Comparison of ENCODE assay signal across 19 cellular contexts in the genomic region with DNA sequence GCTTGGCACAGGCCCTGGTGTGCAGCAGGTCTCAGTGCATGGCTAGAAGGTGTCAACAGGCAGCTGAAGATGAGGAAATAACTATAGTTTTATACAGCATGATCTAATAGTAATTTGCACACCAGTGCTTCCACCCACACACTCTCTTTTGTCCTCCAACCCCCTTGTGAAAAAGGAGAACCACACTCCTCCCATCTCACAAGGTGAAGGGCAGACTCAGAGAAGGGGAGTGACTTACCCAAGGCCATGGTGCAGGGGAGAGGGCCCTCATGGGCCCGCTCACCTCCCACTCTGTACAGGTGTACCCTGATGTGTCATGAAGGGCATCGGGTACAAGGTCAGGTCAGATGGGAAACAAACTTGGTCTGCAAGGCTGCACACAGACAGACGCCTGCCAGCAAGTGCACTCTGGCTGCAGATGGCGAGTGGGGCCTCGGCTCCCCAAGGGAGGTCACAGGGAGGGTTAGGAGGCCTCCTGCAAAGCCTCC. TPM values are rescaled to one million over a fixed set of nuclear protein-coding genes. Genes with fewer than 3 reads are reported as not detected.
A peak's percentile ranks its signal among the peaks of the same experiment; 100 is the strongest.
DNase-seq lines count a peak whose midpoint lies in the region; ATAC-seq and TF ChIP-seq lines count a peak whose summit lies in the region.
"Had no signal": no experiment of that assay in that cellular context is flagged by ENCODE, and none has a peak within 500 bp of the region (broad histone marks: within the 10 kb centered on the region; RNA-seq: fewer than 3 reads in every experiment).

No MANE protein-coding gene starts in this region.

- H3K79me2 ChIP-seq in hepatocyte = peaks cover 40% of the 10 kb centered on the region

- H3K36me3 Mint-ChIP-seq in activated B cell treated with CpG ODN at 0.5 μM for 24 hours (ENCODE audit: low read depth) = peaks cover 77% of the 10 kb centered on the region
- peaks cover 68% of the 10 kb centered on the region for H3K36me3 Mint-ChIP-seq in stimulated activated memory B cell treated with anti-CD40 and anti-IgM and Interleukin-4, amounts not matched to agents 10 μg/mL and 1 μg/mL and 100 μg/mL, for 72 hours
- H3K36me3 Mint-ChIP-seq in activated naive CD4-positive, alpha-beta T cell treated with anti-CD3 and anti-CD28 coated beads, Interleukin-2, amount 50 U/mL, for 72 hours = peaks cover 5 to 12% of the 10 kb centered on the region in 2 donors

- CTCF ChIA-PET in HEK293 (lab: Yijun Ruan, JAX) = interaction anchor here (0.7 kb wide), 1 partner anchor 32 kb away, joined by 3 read pairs; no protein-coding TSS in a partner anchor
- CTCF ChIA-PET in activated B cell treated with CpG ODN at 0.5 μM for 24 hours (lab: Charles Lee) = no interaction called here

- H3K9me3 Mint-ChIP-seq in activated B cell treated with CpG ODN at 0.5 μM for 24 hours = no peaks in the 10 kb centered on the region
- H3K9me3 Mint-ChIP-seq in stimulated activated memory B cell treated with anti-CD40 and anti-IgM and Interleukin-4, amounts not matched to agents 10 μg/mL and 1 μg/mL and 100 μg/mL, for 72 hours = no peaks in the 10 kb centered on the region
- H3K9me3 Mint-ChIP-seq in activated naive CD4-positive, alpha-beta T cell treated with anti-CD3 and anti-CD28 coated beads, Interleukin-2, amount 50 U/mL, for 72 hours = no peaks in the 10 kb centered on the region
- H3K9me3 Mint-ChIP-seq: CD4-positive, alpha-beta memory T cell had no signal

- H3K9me3 ChIP-seq in HEK293 (ENCODE audit: control insufficient read depth, insufficient read depth, low read depth, low read length) (no peaks in the 10 kb centered on the region), lower lobe of right lung (no peaks in the 10 kb centered on the region), hepatocyte (ENCODE audit: low read depth) (no peaks in the 10 kb centered on the region)
- H3K9me3 ChIP-seq: BE2C, MG63, Peyer's patch had no signal

- H3K27me3 ChIP-seq in lower lobe of right lung (ENCODE audit: low read depth) (no peaks in the 10 kb centered on the region), hepatocyte (no peaks in the 10 kb centered on the region)
- H3K27me3 ChIP-seq: BE2C, MG63, Peyer's patch had no signal

- H3K27me3 Mint-ChIP-seq in activated B cell treated with CpG ODN at 0.5 μM for 24 hours = no peaks in the 10 kb centered on the region
- H3K27me3 Mint-ChIP-seq in stimulated activated memory B cell treated with anti-CD40 and anti-IgM and Interleukin-4, amounts not matched to agents 10 μg/mL and 1 μg/mL and 100 μg/mL, for 72 hours = no peaks in the 10 kb centered on the region
- H3K27me3 Mint-ChIP-seq: CD4-positive, alpha-beta memory T cell had no signal

- H3K27ac ChIP-seq in HEK293 (ENCODE audit: extremely low read depth, low read depth, low read length) = no peak overlapping the region
- H3K27ac ChIP-seq in lower lobe of right lung = no peak overlapping the region
- H3K27ac ChIP-seq in hepatocyte = no peak overlapping the region
- H3K27ac ChIP-seq: HL-60, KMS-11, Peyer's patch had no signal

- no peaks in the 10 kb centered on the region for H3K9me2 ChIP-seq in hepatocyte (replicated peaks; ENCODE audit: insufficient read depth)

- no peak overlapping the region for H2AFZ ChIP-seq in hepatocyte

- no peak for DNase-seq in activated B cell treated with CpG ODN at 0.5 μM for 24 hours
- no peak for DNase-seq in lower lobe of right lung
- no peak for DNase-seq in hepatocyte (ENCODE audit: low spot score)
- no peak for DNase-seq in left ventricle myocardium superior
- DNase-seq in activated naive CD4-positive, alpha-beta T cell treated with anti-CD3 and anti-CD28 coated beads, Interleukin-2, amount 50 U/mL, for 72 hours (ENCODE audit: low spot score in 2 of 2) = no peak
- DNase-seq: BE2C; CD4-positive, alpha-beta memory T cell; DMS79 treated with DMSO at 0.1 percent for 48 hours; GOT3; MG63; NCI-H1105; NCI-H187; NCI-H510A treated with DMSO at 0.1 percent for 48 hours; SHP77 had no signal

- intact Hi-C loops in activated B cell treated with CpG ODN at 0.5 μM for 24 hours (cut with micrococcal nuclease) = no loop called here
- intact Hi-C loops in lower lobe of right lung (cut with DNase I) = no loop called here
- intact Hi-C loops in left ventricle myocardium superior (cut with micrococcal nuclease) = no loop called here

- no peak overlapping the region for H3K4me3 ChIP-seq in HEK293 (ENCODE audit: low read depth, low read length)
- H3K4me3 ChIP-seq in lower lobe of right lung = no peak overlapping the region
- H3K4me3 ChIP-seq in hepatocyte = no peak overlapping the region
- H3K4me3 ChIP-seq: MG63, Peyer's patch had no signal

- H3K4me2 ChIP-seq in hepatocyte = no peak overlapping the region
- H3K4me2 ChIP-seq: KMS-11 had no signal

- peaks cover 14% of the 10 kb centered on the region for H4K20me1 ChIP-seq in hepatocyte (ENCODE audit: insufficient read depth, poor library complexity, severe bottlenecking)

- H3K27ac Mint-ChIP-seq in activated B cell treated with CpG ODN at 0.5 μM for 24 hours = peak overlapping the region; percentile 20
- H3K27ac Mint-ChIP-seq in stimulated activated memory B cell treated with anti-CD40 and anti-IgM and Interleukin-4, amounts not matched to agents 10 μg/mL and 1 μg/mL and 100 μg/mL, for 72 hours = peak overlapping the region; percentile 11
- no peak overlapping the region for H3K27ac Mint-ChIP-seq in activated naive CD4-positive, alpha-beta T cell treated with anti-CD3 and anti-CD28 coated beads, Interleukin-2, amount 50 U/mL, for 72 hours
- H3K27ac Mint-ChIP-seq: CD4-positive, alpha-beta memory T cell had no signal

- POLR2A ChIA-PET in HEK293 (lab: Yijun Ruan, JAX) = no interaction called here
- POLR2A ChIA-PET in activated B cell treated with CpG ODN at 0.5 μM for 24 hours (lab: Charles Lee) = no interaction called here

- H3K36me3 ChIP-seq in HEK293 (ENCODE audit: control insufficient read depth in 2 of 2, insufficient read depth in 1 of 2, low read length in 2 of 2) (peaks cover 5 to 83% of the 10 kb centered on the region in 2 experiments; a peak in 2 of 3 replicates), lower lobe of right lung (peaks cover 76% of the 10 kb centered on the region), hepatocyte (replicated peaks; ENCODE audit: insufficient read depth, low read depth) (no peaks in the 10 kb centered on the region)

- H3K4me3 Mint-ChIP-seq in activated B cell treated with CpG ODN at 0.5 μM for 24 hours = no peak overlapping the region
- no peak overlapping the region for H3K4me3 Mint-ChIP-seq in stimulated activated memory B cell treated with anti-CD40 and anti-IgM and Interleukin-4, amounts not matched to agents 10 μg/mL and 1 μg/mL and 100 μg/mL, for 72 hours

- H3K4me1 ChIP-seq in HEK293 (ENCODE audit: control insufficient read depth, insufficient read depth, low read length) (no peaks in the 10 kb centered on the region), lower lobe of right lung (no peaks in the 10 kb centered on the region), hepatocyte (ENCODE audit: insufficient read depth) (no peaks in the 10 kb centered on the region)
- H3K4me1 ChIP-seq: BE2C, Peyer's patch had no signal

- WGBS in hepatocyte (ENCODE audit: low lambda C conversion rate, missing lambda C conversion rate) = 98% methylated on average over 5 of the region's 5 CpGs

- TF ChIP-seq CTCF in HEK293 (tag by site-specific recombination; IDR thresholded peaks at IDR 0.05) = no peak
- no peak for TF ChIP-seq CTCF in activated B cell treated with CpG ODN at 0.5 μM for 24 hours (IDR thresholded peaks at IDR 0.05)
- TF ChIP-seq CTCF in lower lobe of right lung (IDR thresholded peaks at IDR 0.05) = no peak
- TF ChIP-seq CTCF in hepatocyte (IDR thresholded peaks at IDR 0.05; ENCODE audit: poor library complexity) = no peak

- H3K4me1 Mint-ChIP-seq in activated B cell treated with CpG ODN at 0.5 μM for 24 hours = peaks cover 15% of the 10 kb centered on the region
- peaks cover 35% of the 10 kb centered on the region for H3K4me1 Mint-ChIP-seq in stimulated activated memory B cell treated with anti-CD40 and anti-IgM and Interleukin-4, amounts not matched to agents 10 μg/mL and 1 μg/mL and 100 μg/mL, for 72 hours

- ATAC-seq in activated B cell treated with CpG ODN at 0.5 μM for 24 hours (ENCODE audit: low read depth) (peak; percentile 66), lower lobe of right lung (peak; percentile 9 to 21), left ventricle myocardium superior (no peak)
- ATAC-seq in stimulated activated memory B cell treated with anti-CD40 and anti-IgM and Interleukin-4, amounts not matched to agents 10 μg/mL and 1 μg/mL and 100 μg/mL, for 72 hours = peak; percentile 48
- no peak for ATAC-seq in activated naive CD4-positive, alpha-beta T cell treated with anti-CD3 and anti-CD28 coated beads, Interleukin-2, amount 50 U/mL, for 72 hours

TF ChIP-seq in HEK293, 187 proteins besides CTCF, POLR2A, EP300 and RAD21 (continues in another document):
- TF ChIP-seq ZNF830 (tag by site-specific recombination; IDR thresholded peaks at IDR 0.05; ENCODE audit: low read depth) = no peak
- TF ChIP-seq GLIS2 (tag by site-specific recombination; IDR thresholded peaks at IDR 0.05) = 0 out of 2 replicates have a peak, but pooled peaks have one; percentile 4
- no peak for TF ChIP-seq IKZF3 (tag by site-specific recombination; IDR thresholded peaks at IDR 0.05)
- peak; percentile 25; the same call in 1 of the 2 replicates for TF ChIP-seq ZFHX2 (tag by site-specific recombination; conservative IDR thresholded peaks at IDR 0.05)
- peak; percentile 39; the same call in 1 of the 2 replicates for TF ChIP-seq GLIS1 (tag by site-specific recombination; IDR thresholded peaks at IDR 0.05)
- no peak for TF ChIP-seq ZNF112 (tag by site-specific recombination; IDR thresholded peaks at IDR 0.05)
- TF ChIP-seq SCRT2 (tag by site-specific recombination; IDR thresholded peaks at IDR 0.05) = peak; percentile 53
- no peak for TF ChIP-seq ZNF394 (tag by site-specific recombination; IDR thresholded peaks at IDR 0.05; ENCODE audit: borderline replicate concordance)
- TF ChIP-seq EGR2 (tag by site-specific recombination; IDR thresholded peaks at IDR 0.05; ENCODE audit: low read depth) = 0 out of 2 replicates have a peak, but pooled peaks have one; percentile 23
- TF ChIP-seq ZNF768 (tag by site-specific recombination; IDR thresholded peaks at IDR 0.05) = no peak
- TF ChIP-seq ZNF560 (tag by site-specific recombination; IDR thresholded peaks at IDR 0.05; ENCODE audit: borderline replicate concordance) = no peak
- TF ChIP-seq OVOL3 (tag by site-specific recombination; IDR thresholded peaks at IDR 0.05) = no peak
- no peak for TF ChIP-seq SETDB1 (IDR thresholded peaks at IDR 0.05; ENCODE audit: insufficient read length, low read length)
- no peak for TF ChIP-seq ZNF791 (tag by site-specific recombination; IDR thresholded peaks at IDR 0.05)

RNA-seq across cellular contexts. Expression of a gene that starts 53.4 kb away (rescaled TPM):
- total RNA-seq in activated B cell treated with CpG ODN at 0.5 μM for 24 hours = 29.3 and 33.2 TPM in 2 replicates
- total RNA-seq in lower lobe of right lung = 62.9 TPM
- 45.2 and 61.5 TPM in 2 replicates for total RNA-seq in hepatocyte
- 62.4 and 67.2 TPM in 2 replicates for polyA plus RNA-seq in hepatocyte
- 33.1 TPM for total RNA-seq in left ventricle myocardium superior
- total RNA-seq in activated naive CD4-positive, alpha-beta T cell treated with anti-CD3 and anti-CD28 coated beads, Interleukin-2, amount 50 U/mL, for 72 hours = 10 to 100 TPM in 1 of 2 donors, 1 to 10 TPM in 1; 9.5 to 23.6 TPM

Comparison
In these comparisons a context has a peak if more than half of its experiments do, and no peak if none do; other contexts are left out.
1. ATAC-seq: peak in activated B cell treated with CpG ODN at 0.5 μM for 24 hours (single experiment), lower lobe of right lung (2 of 2) and stimulated activated memory B cell treated with anti-CD40 and anti-IgM and Interleukin-4, amounts not matched to agents 10 μg/mL and 1 μg/mL and 100 μg/mL, for 72 hours (single experiment); none in left ventricle myocardium superior (single experiment) and activated naive CD4-positive, alpha-beta T cell treated with anti-CD3 and anti-CD28 coated beads, Interleukin-2, amount 50 U/mL, for 72 hours (0 of 2).
2. H3K27ac Mint-ChIP-seq: peak in activated B cell treated with CpG ODN at 0.5 μM for 24 hours (single experiment) and stimulated activated memory B cell treated with anti-CD40 and anti-IgM and Interleukin-4, amounts not matched to agents 10 μg/mL and 1 μg/mL and 100 μg/mL, for 72 hours (single experiment); none in activated naive CD4-positive, alpha-beta T cell treated with anti-CD3 and anti-CD28 coated beads, Interleukin-2, amount 50 U/mL, for 72 hours (0 of 2).